ENCODE assay signal across 29 cellular contexts in genomic region chr21:44383216-44383615, GRCh38. TPM values are rescaled to one million over a fixed set of nuclear protein-coding genes. Genes with fewer than 3 reads are reported as not detected.
"Had no signal": no experiment of that assay in that cellular context is flagged by ENCODE, and none has a peak within 500 bp of the region (broad histone marks: within the 10 kb centered on the region; RNA-seq: fewer than 3 reads in every experiment).

No MANE protein-coding gene starts in this region.

- DNase-seq: activated CD4-positive, alpha-beta memory T cell treated with anti-CD3 and anti-CD28 coated beads for 36 hours; activated CD4-positive, alpha-beta T cell treated with anti-CD3 and anti-CD28 coated beads for 36 hours; activated CD4-positive, alpha-beta T cell treated with anti-CD3 and anti-CD28 coated beads, Interleukin-2, amount 10 ng/mL, durations not matched to agents 24 days and 14 days; activated CD4-positive, CD25-positive, alpha-beta regulatory T cell; activated CD4-positive, CD25-positive, alpha-beta regulatory T cell treated with anti-CD3 and anti-CD28 coated beads, Interleukin-2, amount 50 U/mL, for 72 hours; activated CD8-positive, alpha-beta T cell treated with anti-CD3 and anti-CD28 coated beads, Interleukin-2, amount 10 ng/mL, durations not matched to agents 7 days and 5 days; activated effector memory CD4-positive, alpha-beta T cell treated with Interleukin-2 at 50 U/mL for 16 hours; activated gamma-delta T cell treated with Interleukin-2 at 50 U/mL for 16 hours; activated naive CD4-positive, alpha-beta T cell treated with anti-CD3 and anti-CD28 coated beads, Interleukin-2, amount 50 U/mL, for 16 hours; activated naive CD4-positive, alpha-beta T cell treated with Interleukin-2 at 50 U/mL for 16 hours; activated T-cell treated with anti-CD3 and anti-CD28 coated beads, Interleukin-2, amount 50 U/mL, for 4 hours; amniotic stem cell; anterior cingulate cortex; body of pancreas; central memory CD4-positive, alpha-beta T cell; cerebellar nuclear complex; colonic mucosa; effector CD8-positive, alpha-beta T cell; esophagus squamous epithelium; foreskin melanocyte; T-helper 1 cell; T-helper 2 cell had no signal

- FAIRE-seq: endometrium, endothelial cell of umbilical vein had no signal

- H3K27me3 Mint-ChIP-seq: activated CD4-positive, alpha-beta memory T cell treated with anti-CD3 and anti-CD28 coated beads for 36 hours; activated CD4-positive, alpha-beta T cell treated with anti-CD3 and anti-CD28 coated beads for 36 hours; activated CD4-positive, alpha-beta T cell treated with anti-CD3 and anti-CD28 coated beads, Interleukin-2, amount 10 ng/mL, durations not matched to agents 24 days and 14 days; activated naive CD8-positive, alpha-beta T cell; activated T-helper 17 cell treated with anti-CD3 and anti-CD28 coated beads, Interleukin-2, amount 50 U/mL, for 72 hours had no signal

- H3K27ac ChIP-seq: body of pancreas, colonic mucosa, epithelial cell of prostate, esophagus squamous epithelium, gastroesophageal sphincter had no signal

- H3K36me3 ChIP-seq: colonic mucosa, esophagus squamous epithelium, gastroesophageal sphincter had no signal

- H3K9me3 ChIP-seq: colonic mucosa had no signal

- H3K27ac Mint-ChIP-seq: activated CD4-positive, alpha-beta memory T cell treated with anti-CD3 and anti-CD28 coated beads for 36 hours; activated CD4-positive, alpha-beta T cell treated with anti-CD3 and anti-CD28 coated beads for 36 hours; activated CD4-positive, alpha-beta T cell treated with anti-CD3 and anti-CD28 coated beads, Interleukin-2, amount 10 ng/mL, durations not matched to agents 24 days and 14 days; activated CD8-positive, alpha-beta T cell treated with anti-CD3 and anti-CD28 coated beads, Interleukin-2, amount 10 ng/mL, durations not matched to agents 7 days and 5 days; activated naive CD8-positive, alpha-beta T cell; activated T-helper 17 cell treated with anti-CD3 and anti-CD28 coated beads, Interleukin-2, amount 50 U/mL, for 72 hours had no signal

- H3K4me3 Mint-ChIP-seq: activated CD4-positive, alpha-beta memory T cell treated with anti-CD3 and anti-CD28 coated beads for 36 hours; activated CD4-positive, alpha-beta T cell treated with anti-CD3 and anti-CD28 coated beads for 36 hours; activated CD4-positive, alpha-beta T cell treated with anti-CD3 and anti-CD28 coated beads, Interleukin-2, amount 10 ng/mL, durations not matched to agents 24 days and 14 days; activated CD8-positive, alpha-beta T cell treated with anti-CD3 and anti-CD28 coated beads, Interleukin-2, amount 10 ng/mL, durations not matched to agents 7 days and 5 days; activated naive CD8-positive, alpha-beta T cell; activated T-cell treated with anti-CD3 and anti-CD28 coated beads, Interleukin-2, amount 50 U/mL, for 4 hours; activated T-helper 17 cell treated with anti-CD3 and anti-CD28 coated beads, Interleukin-2, amount 50 U/mL, for 72 hours had no signal

- H3K4me3 ChIP-seq: body of pancreas, colonic mucosa, esophagus squamous epithelium, gastroesophageal sphincter had no signal

- ATAC-seq: activated CD4-positive, alpha-beta T cell treated with anti-CD3 and anti-CD28 coated beads for 36 hours; activated CD8-positive, alpha-beta T cell treated with anti-CD3 and anti-CD28 coated beads, Interleukin-2, amount 10 ng/mL, durations not matched to agents 7 days and 5 days; activated T-cell treated with anti-CD3 and anti-CD28 coated beads, Interleukin-2, amount 50 U/mL, for 4 hours; activated T-helper 17 cell treated with anti-CD3 and anti-CD28 coated beads, Interleukin-2, amount 50 U/mL, for 72 hours; body of pancreas; gastroesophageal sphincter had no signal

- H3K4me1 ChIP-seq: body of pancreas, colonic mucosa, esophagus squamous epithelium, gastroesophageal sphincter had no signal

- H3K4me1 Mint-ChIP-seq: activated CD4-positive, alpha-beta T cell treated with anti-CD3 and anti-CD28 coated beads for 36 hours; activated CD4-positive, alpha-beta T cell treated with anti-CD3 and anti-CD28 coated beads, Interleukin-2, amount 10 ng/mL, durations not matched to agents 24 days and 14 days had no signal

- H3K27me3 ChIP-seq: body of pancreas, colonic mucosa had no signal

RNA-seq across cellular contexts. Expression of gene TRPM2, which starts 29.8 kb away (rescaled TPM):
- total RNA-seq: endothelial cell of umbilical vein, fibroblast of lung had no signal
- polyA plus RNA-seq: endothelial cell of umbilical vein, fibroblast of lung had no signal
